13 cellular contexts compared by ENCODE assay signal in the genomic region with DNA sequence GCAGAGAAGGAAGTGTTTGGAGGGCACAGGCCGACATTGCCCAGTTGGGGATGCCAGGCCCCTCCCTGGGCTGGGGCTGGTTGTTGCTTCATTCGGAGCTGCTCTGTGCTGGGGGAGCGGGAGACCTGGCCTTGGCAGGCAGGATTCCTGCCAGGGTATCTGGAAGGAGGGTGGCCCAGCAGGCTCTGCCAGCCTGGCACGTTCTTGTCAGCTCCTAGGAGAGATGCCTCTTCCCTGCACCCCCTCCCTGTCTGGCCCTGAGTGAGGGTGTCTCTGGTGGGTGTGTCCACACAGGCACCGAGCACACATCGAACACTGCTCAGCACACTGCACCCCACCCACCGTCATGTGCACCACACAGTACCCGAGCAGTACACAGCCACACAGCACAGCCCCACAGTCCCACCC. TPM values are rescaled to one million over a fixed set of nuclear protein-coding genes. Genes with fewer than 3 reads are reported as not detected.
A peak's percentile ranks its signal among the peaks of the same experiment; 100 is the strongest.
DNase-seq lines count a peak whose midpoint lies in the region; ATAC-seq and TF ChIP-seq lines count a peak whose summit lies in the region.
"Had no signal": no experiment of that assay in that cellular context is flagged by ENCODE, and none has a peak within 500 bp of the region (broad histone marks: within the 10 kb centered on the region; RNA-seq: fewer than 3 reads in every experiment).

No MANE protein-coding gene starts in this region.

- H3K4me2 ChIP-seq in mammary epithelial cell (ENCODE audit: insufficient read depth, low read depth, low read length): no peak overlapping the region

- DNase-seq in breast epithelium (ENCODE audit: low spot score in 2 of 2): no peak
- no peak for DNase-seq in mammary epithelial cell
- DNase-seq in heart left ventricle: peak; percentile 52 to 86 (median 77)
- no peak for DNase-seq in psoas muscle
- DNase-seq in uterus: no peak
- DNase-seq in NCI-H69 (lab: John Stamatoyannopoulos, UW): no peak
- DNase-seq: 8988T; activated CD4-positive, alpha-beta T cell treated with anti-CD3 and anti-CD28 coated beads, Interleukin-2, amount 10 ng/mL, durations not matched to agents 7 days and 5 days; retina; T-helper 1 cell had no signal

- dilution Hi-C loops in mammary epithelial cell (cut with HindIII; ENCODE audit: low sequenced_read_pairs): no loop called here

- in situ Hi-C loops in mammary epithelial cell (cut with MboI; ENCODE audit: low sequenced_read_pairs in 2 of 2): no loop called here

- intact Hi-C loops in breast epithelium (cut with DNase I; ENCODE audit: low total_unique reads): no loop called here
- intact Hi-C loops in mammary epithelial cell (cut with micrococcal nuclease): no loop called here
- intact Hi-C loops in heart left ventricle (cut with DNase I): loop anchor here in 1 of 10 donors (10.0 kb wide), 1 partner anchor 271 kb away; the partner anchor contains the start of gene CISD3
- intact Hi-C loops in psoas muscle (cut with DNase I): no loop called here
- intact Hi-C loops in uterus (cut with DNase I; ENCODE audit: low total_unique reads): no loop called here

- H3K9ac ChIP-seq in mammary epithelial cell (ENCODE audit: insufficient read depth, low read length): no peak overlapping the region

- H3K36me3 ChIP-seq in breast epithelium (no peaks in the 10 kb centered on the region), mammary epithelial cell (ENCODE audit: insufficient read depth, low read length) (peaks cover 11% of the 10 kb centered on the region), heart left ventricle (peaks cover 0 to 76% (median 54%) of the 10 kb centered on the region in 9 donors), psoas muscle (ENCODE audit: insufficient read depth in 1 of 2, low read depth in 1 of 2) (peaks cover 0 to 64% of the 10 kb centered on the region in 2 donors), uterus (no peaks in the 10 kb centered on the region)

- CTCF ChIA-PET in mammary epithelial cell (lab: Charles Lee; ENCODE audit: low non-redundant PET): no interaction called here

- H3K27me3 ChIP-seq in breast epithelium (no peaks in the 10 kb centered on the region), mammary epithelial cell (ENCODE audit: insufficient read depth, low read length) (no peaks in the 10 kb centered on the region), heart left ventricle (no peaks in the 10 kb centered on the region), psoas muscle (ENCODE audit: insufficient read depth in 3 of 3, low read length in 2 of 3) (no peaks in the 10 kb centered on the region), uterus (no peaks in the 10 kb centered on the region)

- peaks cover 35% of the 10 kb centered on the region for H3K79me2 ChIP-seq in mammary epithelial cell (ENCODE audit: insufficient read depth, low read length)

- H3K4me3 ChIP-seq in breast epithelium (no peak overlapping the region), mammary epithelial cell (replicated peaks in 1 of 3; ENCODE audit: insufficient read depth in 1 of 3, low read depth in 2 of 3, low read length in 3 of 3) (no peak overlapping the region), heart left ventricle (no peak overlapping the region), psoas muscle (no peak overlapping the region), uterus (no peak overlapping the region)

- H3K9me3 ChIP-seq in breast epithelium (no peaks in the 10 kb centered on the region), mammary epithelial cell (replicated peaks; ENCODE audit: insufficient read depth, low read length) (no peaks in the 10 kb centered on the region), heart left ventricle (no peaks in the 10 kb centered on the region), psoas muscle (no peaks in the 10 kb centered on the region), uterus (no peaks in the 10 kb centered on the region)

- H3K4me1 ChIP-seq in breast epithelium (peaks cover 0 to 9% of the 10 kb centered on the region in 2 donors), mammary epithelial cell (ENCODE audit: insufficient read depth, low read length) (peaks cover 29% of the 10 kb centered on the region), heart left ventricle (peaks cover 5 to 94% (median 65%) of the 10 kb centered on the region in 12 donors), psoas muscle (peaks cover 45% of the 10 kb centered on the region), uterus (peaks cover 0 to 26% of the 10 kb centered on the region in 2 donors)

- TF ChIP-seq POLR2A in breast epithelium (IDR thresholded peaks at IDR 0.05) (no peak), heart left ventricle (IDR thresholded peaks at IDR 0.05) (no peak), uterus (IDR thresholded peaks at IDR 0.05) (no peak)

- BruUV-seq in mammary epithelial cell (replicated peaks; lab: Mats Ljungman, UMichigan): no TSS peak

- TF ChIP-seq CTCF in breast epithelium (IDR thresholded peaks at IDR 0.05) (no peak), mammary epithelial cell (conservative IDR thresholded peaks at IDR 0.05 in 1 of 2, IDR thresholded peaks at IDR 0.05 in 1 of 2; ENCODE audit: extremely low read depth in 1 of 2, insufficient read depth in 1 of 2, low read depth in 1 of 2, low read length in 2 of 2) (no peak), heart left ventricle (IDR thresholded peaks at IDR 0.05) (no peak), psoas muscle (IDR thresholded peaks at IDR 0.05) (no peak), uterus (IDR thresholded peaks at IDR 0.05) (no peak)

- ATAC-seq in heart left ventricle (peak; percentile 22 to 47 (median 38)), psoas muscle (no peak), HG02763 (IDR thresholded peaks at IDR 0.05; ENCODE audit: unreplicated experiment) (no peak), HG03108 (IDR thresholded peaks at IDR 0.05; ENCODE audit: unreplicated experiment) (no peak)
- ATAC-seq: activated T-helper 17 cell treated with anti-CD3 and anti-CD28 coated beads, Interleukin-2, amount 50 U/mL, for 72 hours had no signal

- 84% methylated on average over 8 of the region's 8 CpGs for WGBS in mammary epithelial cell (ENCODE audit: low coverage, missing lambda C conversion rate)
- WGBS in heart left ventricle, 4 donors: 16 to 49% (median 39%) methylated on average over 3 to 8 of the region's 8 CpGs
- WGBS in psoas muscle, 3 donors: 23 to 34% (median 24%) methylated on average over 8 of the region's 8 CpGs

- no peaks in the 10 kb centered on the region for H4K20me1 ChIP-seq in mammary epithelial cell (ENCODE audit: insufficient read depth, low read length)

- H3K27ac ChIP-seq in breast epithelium (peak overlapping the region; percentile 93 to 97), mammary epithelial cell (ENCODE audit: insufficient read depth, low read depth, low read length) (no peak overlapping the region), heart left ventricle (peak overlapping the region in 11 of 12 donors; percentile 10 to 99 (median 95)), psoas muscle (peak overlapping the region; percentile 91), uterus (peak overlapping the region; percentile 96 to 98)

- H2AFZ ChIP-seq in mammary epithelial cell (ENCODE audit: low read depth, low read length): no peak overlapping the region

RNA-seq across cellular contexts. Expression of gene ARHGAP23, which starts 35.2 kb away (rescaled TPM):
- total RNA-seq in breast epithelium (10 to 100 TPM; 13.8 to 25.2 (median 21.1) TPM), mammary epithelial cell (10 to 100 TPM; 30.5 to 43.0 TPM), heart left ventricle (10 to 100 TPM; 28.0 to 72.3 (median 66.3) TPM), psoas muscle (10 to 100 TPM; 23.6 to 35.8 (median 23.7) TPM), uterus (100 to 1,000 TPM in 1 of 4 donors, 10 to 100 TPM in 1, 1 to 10 TPM in 2; 2.6 to 119 (median 15.2) TPM)
- polyA plus RNA-seq in mammary epithelial cell (11.4 TPM), heart left ventricle (10 to 100 TPM; 34.4 to 73.1 TPM), psoas muscle (10 to 100 TPM in 1 of 3 donors, 1 to 10 TPM in 2; 7.6 to 11.8 (median 9.6) TPM)
- 28.8 TPM for polyA minus RNA-seq in mammary epithelial cell

Comparison
In these comparisons a context has a peak if more than half of its experiments do, and no peak if none do; other contexts are left out.
1. DNase-seq: peak in heart left ventricle (5 of 5); none in breast epithelium (0 of 2), mammary epithelial cell (single experiment), psoas muscle (0 of 2), uterus (0 of 2) and NCI-H69 (single experiment).
2. ATAC-seq: peak in heart left ventricle (4 of 4); none in psoas muscle (0 of 4), HG02763 (single experiment) and HG03108 (single experiment).